In the genomic region with DNA sequence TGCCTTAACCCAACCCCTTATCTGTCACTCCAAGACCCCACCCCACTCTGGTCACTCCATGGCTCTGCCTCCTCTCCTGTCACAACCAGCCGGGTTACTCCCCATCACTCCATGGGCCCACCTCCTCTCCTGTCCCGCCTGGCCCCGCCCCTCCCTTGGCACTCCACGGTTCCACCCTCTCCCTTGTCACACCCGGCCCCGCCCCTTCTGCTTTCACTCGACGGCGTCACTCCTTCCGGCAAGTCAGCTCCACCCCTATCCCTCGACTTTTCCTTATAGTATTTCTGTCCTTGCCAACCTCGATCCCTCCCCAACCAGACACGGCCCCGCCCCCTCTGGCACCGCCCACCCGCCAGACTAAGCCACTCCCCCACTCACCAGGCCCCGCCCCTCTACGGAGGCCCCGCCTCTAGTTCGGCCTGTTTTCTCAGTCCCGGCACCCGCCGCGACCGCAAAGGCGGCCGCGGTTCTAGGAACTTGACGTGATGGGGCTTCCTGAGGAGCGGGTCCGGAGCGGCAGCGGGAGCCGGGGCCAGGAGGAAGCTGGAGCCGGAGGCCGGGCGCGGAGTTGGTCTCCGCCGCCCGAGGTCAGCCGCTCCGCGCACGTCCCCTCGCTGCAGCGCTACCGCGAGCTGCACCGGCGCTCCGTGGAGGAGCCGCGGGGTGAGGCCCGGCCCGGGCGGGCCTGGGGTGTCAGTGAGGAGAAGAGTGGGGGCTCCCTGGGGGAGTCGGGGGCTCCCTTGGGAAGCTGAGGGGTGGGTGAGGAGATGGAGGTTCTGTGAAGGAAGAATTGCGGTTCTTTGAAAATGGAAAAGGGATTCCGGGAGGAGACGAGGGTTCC, we compare ENCODE assay signal across 1 cellular context.
TF ChIP-seq lines count a peak whose summit lies in the region.

A gene with protein sequence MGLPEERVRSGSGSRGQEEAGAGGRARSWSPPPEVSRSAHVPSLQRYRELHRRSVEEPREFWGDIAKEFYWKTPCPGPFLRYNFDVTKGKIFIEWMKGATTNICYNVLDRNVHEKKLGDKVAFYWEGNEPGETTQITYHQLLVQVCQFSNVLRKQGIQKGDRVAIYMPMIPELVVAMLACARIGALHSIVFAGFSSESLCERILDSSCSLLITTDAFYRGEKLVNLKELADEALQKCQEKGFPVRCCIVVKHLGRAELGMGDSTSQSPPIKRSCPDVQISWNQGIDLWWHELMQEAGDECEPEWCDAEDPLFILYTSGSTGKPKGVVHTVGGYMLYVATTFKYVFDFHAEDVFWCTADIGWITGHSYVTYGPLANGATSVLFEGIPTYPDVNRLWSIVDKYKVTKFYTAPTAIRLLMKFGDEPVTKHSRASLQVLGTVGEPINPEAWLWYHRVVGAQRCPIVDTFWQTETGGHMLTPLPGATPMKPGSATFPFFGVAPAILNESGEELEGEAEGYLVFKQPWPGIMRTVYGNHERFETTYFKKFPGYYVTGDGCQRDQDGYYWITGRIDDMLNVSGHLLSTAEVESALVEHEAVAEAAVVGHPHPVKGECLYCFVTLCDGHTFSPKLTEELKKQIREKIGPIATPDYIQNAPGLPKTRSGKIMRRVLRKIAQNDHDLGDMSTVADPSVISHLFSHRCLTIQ (plus strand): TSS at position 452 of the 841 bp plus-strand sequence. CDS start 34 bp downstream, at position 486.

TF ChIP-seq in K562, 482 proteins besides CTCF, POLR2A, EP300 and RAD21 (continued from another document and continues in another):
- TF ChIP-seq CSDE1 (IDR thresholded peaks at IDR 0.05): peak in 1 of 2 experiments; percentile 31; a peak in 1 of 4 replicates
- TF ChIP-seq, protein P1, sequence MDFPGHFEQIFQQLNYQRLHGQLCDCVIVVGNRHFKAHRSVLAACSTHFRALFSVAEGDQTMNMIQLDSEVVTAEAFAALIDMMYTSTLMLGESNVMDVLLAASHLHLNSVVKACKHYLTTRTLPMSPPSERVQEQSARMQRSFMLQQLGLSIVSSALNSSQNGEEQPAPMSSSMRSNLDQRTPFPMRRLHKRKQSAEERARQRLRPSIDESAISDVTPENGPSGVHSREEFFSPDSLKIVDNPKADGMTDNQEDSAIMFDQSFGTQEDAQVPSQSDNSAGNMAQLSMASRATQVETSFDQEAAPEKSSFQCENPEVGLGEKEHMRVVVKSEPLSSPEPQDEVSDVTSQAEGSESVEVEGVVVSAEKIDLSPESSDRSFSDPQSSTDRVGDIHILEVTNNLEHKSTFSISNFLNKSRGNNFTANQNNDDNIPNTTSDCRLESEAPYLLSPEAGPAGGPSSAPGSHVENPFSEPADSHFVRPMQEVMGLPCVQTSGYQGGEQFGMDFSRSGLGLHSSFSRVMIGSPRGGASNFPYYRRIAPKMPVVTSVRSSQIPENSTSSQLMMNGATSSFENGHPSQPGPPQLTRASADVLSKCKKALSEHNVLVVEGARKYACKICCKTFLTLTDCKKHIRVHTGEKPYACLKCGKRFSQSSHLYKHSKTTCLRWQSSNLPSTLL (IDR thresholded peaks at IDR 0.05): no peak
- TF ChIP-seq ILK (tag; IDR thresholded peaks at IDR 0.05; ENCODE audit: borderline replicate concordance, low read depth): no peak
- 0 out of 2 replicates have a peak, but pooled peaks have one; percentile 8 for TF ChIP-seq SPI1 (IDR thresholded peaks at IDR 0.05; ENCODE audit: borderline replicate concordance, low read depth, low read length)
- TF ChIP-seq ASH1L (IDR thresholded peaks at IDR 0.05; ENCODE audit: borderline replicate concordance, low read depth, partially characterized antibody): no peak
- TF ChIP-seq MEIS2 (IDR thresholded peaks at IDR 0.05; ENCODE audit: partially characterized antibody): peak; percentile 78
- TF ChIP-seq, protein P2, sequence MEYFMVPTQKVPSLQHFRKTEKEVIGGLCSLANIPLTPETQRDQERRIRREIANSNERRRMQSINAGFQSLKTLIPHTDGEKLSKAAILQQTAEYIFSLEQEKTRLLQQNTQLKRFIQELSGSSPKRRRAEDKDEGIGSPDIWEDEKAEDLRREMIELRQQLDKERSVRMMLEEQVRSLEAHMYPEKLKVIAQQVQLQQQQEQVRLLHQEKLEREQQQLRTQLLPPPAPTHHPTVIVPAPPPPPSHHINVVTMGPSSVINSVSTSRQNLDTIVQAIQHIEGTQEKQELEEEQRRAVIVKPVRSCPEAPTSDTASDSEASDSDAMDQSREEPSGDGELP (CRISPR knock-in tag; IDR thresholded peaks at IDR 0.05; ENCODE audit: borderline replicate concordance): peak; percentile 68
- no peak for TF ChIP-seq ZNF785 (CRISPR knock-in tag; IDR thresholded peaks at IDR 0.05)
- TF ChIP-seq MCM7 (IDR thresholded peaks at IDR 0.05): no peak
- TF ChIP-seq, protein P3, sequence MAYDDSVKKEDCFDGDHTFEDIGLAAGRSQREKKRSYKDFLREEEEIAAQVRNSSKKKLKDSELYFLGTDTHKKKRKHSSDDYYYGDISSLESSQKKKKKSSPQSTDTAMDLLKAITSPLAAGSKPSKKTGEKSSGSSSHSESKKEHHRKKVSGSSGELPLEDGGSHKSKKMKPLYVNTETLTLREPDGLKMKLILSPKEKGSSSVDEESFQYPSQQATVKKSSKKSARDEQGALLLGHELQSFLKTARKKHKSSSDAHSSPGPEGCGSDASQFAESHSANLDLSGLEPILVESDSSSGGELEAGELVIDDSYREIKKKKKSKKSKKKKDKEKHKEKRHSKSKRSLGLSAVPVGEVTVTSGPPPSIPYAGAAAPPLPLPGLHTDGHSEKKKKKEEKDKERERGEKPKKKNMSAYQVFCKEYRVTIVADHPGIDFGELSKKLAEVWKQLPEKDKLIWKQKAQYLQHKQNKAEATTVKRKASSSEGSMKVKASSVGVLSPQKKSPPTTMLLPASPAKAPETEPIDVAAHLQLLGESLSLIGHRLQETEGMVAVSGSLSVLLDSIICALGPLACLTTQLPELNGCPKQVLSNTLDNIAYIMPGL (CRISPR knock-in tag; IDR thresholded peaks at IDR 0.05): no peak
- TF ChIP-seq TFAM (CRISPR knock-in tag; conservative IDR thresholded peaks at IDR 0.05): no peak
- TF ChIP-seq, protein P4, sequence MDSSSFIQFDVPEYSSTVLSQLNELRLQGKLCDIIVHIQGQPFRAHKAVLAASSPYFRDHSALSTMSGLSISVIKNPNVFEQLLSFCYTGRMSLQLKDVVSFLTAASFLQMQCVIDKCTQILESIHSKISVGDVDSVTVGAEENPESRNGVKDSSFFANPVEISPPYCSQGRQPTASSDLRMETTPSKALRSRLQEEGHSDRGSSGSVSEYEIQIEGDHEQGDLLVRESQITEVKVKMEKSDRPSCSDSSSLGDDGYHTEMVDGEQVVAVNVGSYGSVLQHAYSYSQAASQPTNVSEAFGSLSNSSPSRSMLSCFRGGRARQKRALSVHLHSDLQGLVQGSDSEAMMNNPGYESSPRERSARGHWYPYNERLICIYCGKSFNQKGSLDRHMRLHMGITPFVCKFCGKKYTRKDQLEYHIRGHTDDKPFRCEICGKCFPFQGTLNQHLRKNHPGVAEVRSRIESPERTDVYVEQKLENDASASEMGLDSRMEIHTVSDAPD (CRISPR knock-in tag; IDR thresholded peaks at IDR 0.05): no peak
- TF ChIP-seq, protein P5, sequence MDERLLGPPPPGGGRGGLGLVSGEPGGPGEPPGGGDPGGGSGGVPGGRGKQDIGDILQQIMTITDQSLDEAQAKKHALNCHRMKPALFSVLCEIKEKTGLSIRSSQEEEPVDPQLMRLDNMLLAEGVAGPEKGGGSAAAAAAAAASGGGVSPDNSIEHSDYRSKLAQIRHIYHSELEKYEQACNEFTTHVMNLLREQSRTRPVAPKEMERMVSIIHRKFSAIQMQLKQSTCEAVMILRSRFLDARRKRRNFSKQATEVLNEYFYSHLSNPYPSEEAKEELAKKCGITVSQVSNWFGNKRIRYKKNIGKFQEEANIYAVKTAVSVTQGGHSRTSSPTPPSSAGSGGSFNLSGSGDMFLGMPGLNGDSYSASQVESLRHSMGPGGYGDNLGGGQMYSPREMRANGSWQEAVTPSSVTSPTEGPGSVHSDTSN (CRISPR knock-in tag; IDR thresholded peaks at IDR 0.05; ENCODE audit: low read depth): peak; percentile 43
- TF ChIP-seq, protein P5 (tag; conservative IDR thresholded peaks at IDR 0.05; ENCODE audit: low read depth): peak; percentile 74
- TF ChIP-seq POLR2G (IDR thresholded peaks at IDR 0.05; ENCODE audit: low read depth, low read length): peak; percentile 96
- TF ChIP-seq JUN (IDR thresholded peaks at IDR 0.05; ENCODE audit: borderline replicate concordance, low read depth, low read length): no peak
- no peak for TF ChIP-seq JUN (CRISPR knock-in tag; IDR thresholded peaks at IDR 0.05; ENCODE audit: borderline replicate concordance)
- TF ChIP-seq, protein P6, sequence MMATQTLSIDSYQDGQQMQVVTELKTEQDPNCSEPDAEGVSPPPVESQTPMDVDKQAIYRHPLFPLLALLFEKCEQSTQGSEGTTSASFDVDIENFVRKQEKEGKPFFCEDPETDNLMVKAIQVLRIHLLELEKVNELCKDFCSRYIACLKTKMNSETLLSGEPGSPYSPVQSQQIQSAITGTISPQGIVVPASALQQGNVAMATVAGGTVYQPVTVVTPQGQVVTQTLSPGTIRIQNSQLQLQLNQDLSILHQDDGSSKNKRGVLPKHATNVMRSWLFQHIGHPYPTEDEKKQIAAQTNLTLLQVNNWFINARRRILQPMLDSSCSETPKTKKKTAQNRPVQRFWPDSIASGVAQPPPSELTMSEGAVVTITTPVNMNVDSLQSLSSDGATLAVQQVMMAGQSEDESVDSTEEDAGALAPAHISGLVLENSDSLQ (IDR thresholded peaks at IDR 0.05): peak; percentile 97
- TF ChIP-seq ZKSCAN8 (CRISPR knock-in tag; IDR thresholded peaks at IDR 0.05): no peak
- TF ChIP-seq ETV6 (IDR thresholded peaks at IDR 0.05; ENCODE audit: borderline replicate concordance in 1 of 2, low read depth in 2 of 2, low read length in 1 of 2): no peak
- TF ChIP-seq ETV6 (CRISPR knock-in tag; IDR thresholded peaks at IDR 0.05; ENCODE audit: borderline replicate concordance): peak; percentile 40; the same call in 1 of the 2 replicates
- TF ChIP-seq DIDO1 (tag; IDR thresholded peaks at IDR 0.05; ENCODE audit: low read depth): no peak
- no peak for TF ChIP-seq NFIX (CRISPR knock-in tag; IDR thresholded peaks at IDR 0.05; ENCODE audit: low read depth)
- TF ChIP-seq ZSCAN32 (CRISPR knock-in tag; IDR thresholded peaks at IDR 0.05): no peak
- TF ChIP-seq LCOR (CRISPR knock-in tag; IDR thresholded peaks at IDR 0.05): no peak
- peak; percentile 65 for TF ChIP-seq CTBP1 (IDR thresholded peaks at IDR 0.05; ENCODE audit: borderline replicate concordance)
- TF ChIP-seq FOXJ2 (tag; IDR thresholded peaks at IDR 0.05): no peak
- TF ChIP-seq HDAC3 (IDR thresholded peaks at IDR 0.05; ENCODE audit: borderline replicate concordance, partially characterized antibody): no peak
- no peak for TF ChIP-seq SOX6 (IDR thresholded peaks at IDR 0.05)
- TF ChIP-seq BRD4 (IDR thresholded peaks at IDR 0.05): 0 out of 2 replicates have a peak, but pooled peaks have one; percentile 31
- TF ChIP-seq, protein P7, sequence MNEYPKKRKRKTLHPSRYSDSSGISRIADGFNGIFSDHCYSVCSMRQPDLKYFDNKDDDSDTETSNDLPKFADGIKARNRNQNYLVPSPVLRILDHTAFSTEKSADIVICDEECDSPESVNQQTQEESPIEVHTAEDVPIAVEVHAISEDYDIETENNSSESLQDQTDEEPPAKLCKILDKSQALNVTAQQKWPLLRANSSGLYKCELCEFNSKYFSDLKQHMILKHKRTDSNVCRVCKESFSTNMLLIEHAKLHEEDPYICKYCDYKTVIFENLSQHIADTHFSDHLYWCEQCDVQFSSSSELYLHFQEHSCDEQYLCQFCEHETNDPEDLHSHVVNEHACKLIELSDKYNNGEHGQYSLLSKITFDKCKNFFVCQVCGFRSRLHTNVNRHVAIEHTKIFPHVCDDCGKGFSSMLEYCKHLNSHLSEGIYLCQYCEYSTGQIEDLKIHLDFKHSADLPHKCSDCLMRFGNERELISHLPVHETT (CRISPR knock-in tag; conservative IDR thresholded peaks at IDR 0.05 in 1 of 2, IDR thresholded peaks at IDR 0.05 in 1 of 2): peak in 1 of 2 experiments; percentile 81; a peak in 2 of 4 replicates
- TF ChIP-seq IFI16 (CRISPR knock-in tag; IDR thresholded peaks at IDR 0.05): no peak
- TF ChIP-seq, protein P8, sequence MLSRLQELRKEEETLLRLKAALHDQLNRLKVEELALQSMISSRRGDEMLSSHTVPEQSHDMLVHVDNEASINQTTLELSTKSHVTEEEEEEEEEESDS (CRISPR knock-in tag; IDR thresholded peaks at IDR 0.05): no peak
- TF ChIP-seq CEBPG (CRISPR knock-in tag; IDR thresholded peaks at IDR 0.05): no peak
- TF ChIP-seq CEBPG (tag; conservative IDR thresholded peaks at IDR 0.05 in 1 of 2, IDR thresholded peaks at IDR 0.05 in 1 of 2): no peak
- no peak for TF ChIP-seq NFIC (IDR thresholded peaks at IDR 0.05)
- 0 out of 2 replicates have a peak, but pooled peaks have one; percentile 38 for TF ChIP-seq ZNF212 (CRISPR knock-in tag; IDR thresholded peaks at IDR 0.05)
- TF ChIP-seq PML (IDR thresholded peaks at IDR 0.05; ENCODE audit: low read length): peak; percentile 53; the same call in 1 of the 2 replicates
- no peak for TF ChIP-seq ZNF75A (CRISPR knock-in tag; IDR thresholded peaks at IDR 0.05)
- TF ChIP-seq, protein P9, sequence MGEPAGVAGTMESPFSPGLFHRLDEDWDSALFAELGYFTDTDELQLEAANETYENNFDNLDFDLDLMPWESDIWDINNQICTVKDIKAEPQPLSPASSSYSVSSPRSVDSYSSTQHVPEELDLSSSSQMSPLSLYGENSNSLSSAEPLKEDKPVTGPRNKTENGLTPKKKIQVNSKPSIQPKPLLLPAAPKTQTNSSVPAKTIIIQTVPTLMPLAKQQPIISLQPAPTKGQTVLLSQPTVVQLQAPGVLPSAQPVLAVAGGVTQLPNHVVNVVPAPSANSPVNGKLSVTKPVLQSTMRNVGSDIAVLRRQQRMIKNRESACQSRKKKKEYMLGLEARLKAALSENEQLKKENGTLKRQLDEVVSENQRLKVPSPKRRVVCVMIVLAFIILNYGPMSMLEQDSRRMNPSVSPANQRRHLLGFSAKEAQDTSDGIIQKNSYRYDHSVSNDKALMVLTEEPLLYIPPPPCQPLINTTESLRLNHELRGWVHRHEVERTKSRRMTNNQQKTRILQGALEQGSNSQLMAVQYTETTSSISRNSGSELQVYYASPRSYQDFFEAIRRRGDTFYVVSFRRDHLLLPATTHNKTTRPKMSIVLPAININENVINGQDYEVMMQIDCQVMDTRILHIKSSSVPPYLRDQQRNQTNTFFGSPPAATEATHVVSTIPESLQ (CRISPR knock-in tag; IDR thresholded peaks at IDR 0.05): peak; percentile 5; the same call in 1 of the 2 replicates
- TF ChIP-seq KHSRP (IDR thresholded peaks at IDR 0.05): no peak
- TF ChIP-seq SIN3B (IDR thresholded peaks at IDR 0.05; ENCODE audit: low read depth): peak; percentile 60; the same call in 1 of the 2 replicates
- TF ChIP-seq CAMTA2 (CRISPR knock-in tag; conservative IDR thresholded peaks at IDR 0.05): no peak
- TF ChIP-seq SIRT6 (IDR thresholded peaks at IDR 0.05; ENCODE audit: low read depth, low read length): no peak
- TF ChIP-seq HLTF (IDR thresholded peaks at IDR 0.05): peak; percentile 75; the same call in 1 of the 2 replicates
- TF ChIP-seq ERF (CRISPR knock-in tag; IDR thresholded peaks at IDR 0.05): 0 out of 2 replicates have a peak, but pooled peaks have one; percentile 75
- 0 out of 2 replicates have a peak, but pooled peaks have one; percentile 3 for TF ChIP-seq SREBF1 (IDR thresholded peaks at IDR 0.05; ENCODE audit: borderline replicate concordance, low read depth, low read length)
- TF ChIP-seq ESRRA (IDR thresholded peaks at IDR 0.05; ENCODE audit: borderline replicate concordance, low read depth): peak; percentile 66
